ENCODE assay signal across 1 cellular context in genomic region chr19:54094601-54095000, GRCh38.
A peak's percentile ranks its signal among the peaks of the same experiment; 100 is the strongest.
TF ChIP-seq lines count a peak whose summit lies in the region.

No MANE protein-coding gene starts in this region.

TF ChIP-seq in WTC11, 78 proteins besides CTCF, POLR2A, EP300 and RAD21:
- TF ChIP-seq NFYB (CRISPR knock-in tag; conservative IDR thresholded peaks at IDR 0.05; ENCODE audit: low read depth): peak; percentile 66
- TF ChIP-seq ZNF317 (CRISPR knock-in tag; IDR thresholded peaks at IDR 0.05; ENCODE audit: borderline replicate concordance, low read depth): no peak
- TF ChIP-seq, protein P1, sequence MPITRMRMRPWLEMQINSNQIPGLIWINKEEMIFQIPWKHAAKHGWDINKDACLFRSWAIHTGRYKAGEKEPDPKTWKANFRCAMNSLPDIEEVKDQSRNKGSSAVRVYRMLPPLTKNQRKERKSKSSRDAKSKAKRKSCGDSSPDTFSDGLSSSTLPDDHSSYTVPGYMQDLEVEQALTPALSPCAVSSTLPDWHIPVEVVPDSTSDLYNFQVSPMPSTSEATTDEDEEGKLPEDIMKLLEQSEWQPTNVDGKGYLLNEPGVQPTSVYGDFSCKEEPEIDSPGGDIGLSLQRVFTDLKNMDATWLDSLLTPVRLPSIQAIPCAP (CRISPR knock-in tag; IDR thresholded peaks at IDR 0.05): no peak
